In the genomic region with DNA sequence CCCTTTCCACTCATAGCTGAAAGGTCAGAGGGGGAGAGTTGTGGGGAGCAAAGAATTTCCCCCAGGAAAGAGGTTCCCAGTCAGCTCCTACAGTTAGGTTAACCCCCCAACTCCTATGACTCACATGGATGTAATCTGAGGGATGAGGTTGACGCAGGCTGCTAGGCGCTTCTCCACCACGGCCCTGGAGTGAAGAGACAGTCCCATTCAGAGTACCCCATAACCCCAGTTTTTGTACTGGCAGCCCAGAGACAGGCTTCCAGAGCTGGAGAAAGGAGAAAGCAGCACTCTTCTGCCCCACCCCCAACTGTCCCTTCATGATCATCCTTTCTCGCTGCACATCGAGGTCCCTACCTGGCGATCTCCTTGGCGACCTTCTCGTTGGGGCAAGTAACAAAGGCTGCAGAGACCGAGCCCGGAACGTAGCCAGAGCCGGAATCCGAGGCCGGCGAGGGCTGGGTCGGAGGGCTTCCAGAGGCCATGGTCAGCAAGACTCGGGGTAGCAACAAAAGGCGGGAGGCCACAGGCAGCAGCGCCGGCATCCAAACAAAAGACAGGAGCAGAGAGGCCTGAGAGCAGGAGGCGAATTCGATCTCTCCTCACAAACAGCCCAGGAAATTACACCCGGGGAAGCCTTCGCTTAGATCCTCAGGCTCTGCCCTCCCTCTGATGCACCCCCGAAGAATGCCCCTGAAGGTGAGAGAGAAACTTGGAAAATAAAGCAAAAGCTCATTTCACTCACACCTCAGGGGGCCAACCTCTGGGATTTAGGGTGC, we compare ENCODE assay signal across 6 cellular contexts. TPM values are rescaled to one million over a fixed set of nuclear protein-coding genes. Genes with fewer than 3 reads are reported as not detected.
DNase-seq lines count a peak whose midpoint lies in the region; ATAC-seq and TF ChIP-seq lines count a peak whose summit lies in the region.

No MANE protein-coding gene starts in this region.

- DNase-seq in DMS53 (lab: John Stamatoyannopoulos, UW) (peak; percentile 68), DMS53 treated with DMSO at 0.1 percent for 48 hours (lab: John Stamatoyannopoulos, UW; ENCODE audit: unreplicated experiment) (no peak), adrenal gland (peak; percentile 48 to 73 (median 64)), mucosa of descending colon (peak; percentile 45 to 64 (median 60)), NCI-H1930 (lab: John Stamatoyannopoulos, UW) (no peak)
- DNase-seq in central memory CD4-positive, alpha-beta T cell: no peak

- WGBS in adrenal gland, 4 donors: 1 to 2% (median 1%) methylated on average over 13 to 25 of the region's 25 CpGs

- H3K36me3 ChIP-seq in adrenal gland (replicated peaks in 1 of 2) (peaks cover 0 to 41% of the 10 kb centered on the region in 2 donors), mucosa of descending colon (ENCODE audit: low read depth) (peaks cover 5% of the 10 kb centered on the region)

- TF ChIP-seq CTCF in adrenal gland (IDR thresholded peaks at IDR 0.05) (peak in 1 of 6 experiments; percentile 5), mucosa of descending colon (IDR thresholded peaks at IDR 0.05) (no peak)

- H3K4me3 ChIP-seq in adrenal gland (peak overlapping the region; percentile 47 to 83 (median 65)), mucosa of descending colon (peak overlapping the region; percentile 44)

- peak overlapping the region; percentile 70 to 95 (median 90) for H3K27ac ChIP-seq in adrenal gland

- intact Hi-C loops in adrenal gland (cut with DNase I) (loop anchor here in 1 of 2 donors (10.0 kb wide), 1 partner anchor 1683 kb away; a partner anchor contains a TSS), mucosa of descending colon (cut with DNase I, micrococcal nuclease) (no loop called here)

- H3K27me3 ChIP-seq in adrenal gland: no peaks in the 10 kb centered on the region

- ATAC-seq in mucosa of descending colon: no peak

- no peaks in the 10 kb centered on the region for H3K9me3 ChIP-seq in adrenal gland (replicated peaks in 1 of 3)
- no peaks in the 10 kb centered on the region for H3K9me3 ChIP-seq in mucosa of descending colon

- TF ChIP-seq POLR2A in adrenal gland (IDR thresholded peaks at IDR 0.05): peak in 1 of 2 donors; percentile 35

- H3K4me1 ChIP-seq in adrenal gland (replicated peaks in 1 of 2): peaks cover 26 to 50% of the 10 kb centered on the region in 2 donors
- peaks cover 27% of the 10 kb centered on the region for H3K4me1 ChIP-seq in mucosa of descending colon (ENCODE audit: low read depth)

RNA-seq across cellular contexts. Expression of a gene that starts 0.6 kb away (rescaled TPM):
- total RNA-seq in adrenal gland: 100 to 1,000 TPM; 267 to 437 (median 306) TPM
- 100 to 1,000 TPM; 212 to 370 (median 213) TPM for polyA plus RNA-seq in adrenal gland
- 100 to 1,000 TPM; 146 to 163 (median 151) TPM for total RNA-seq in mucosa of descending colon

RNA-seq across cellular contexts. Expression of a gene that starts 2.5 kb away (rescaled TPM):
- total RNA-seq in adrenal gland: 10 to 100 TPM in 4 of 8 donors, 1 to 10 TPM in 4; 3.6 to 23.9 (median 10.3) TPM
- polyA plus RNA-seq in adrenal gland: 10 to 100 TPM in 1 of 3 donors, 1 to 10 TPM in 2; 5.0 to 73.5 (median 8.3) TPM
- 10 to 100 TPM in 1 of 3 donors, 1 to 10 TPM in 2; 8.1 to 39.8 (median 8.8) TPM for total RNA-seq in mucosa of descending colon

RNA-seq across cellular contexts. Expression of a gene that starts 6.5 kb away (rescaled TPM):
- total RNA-seq in adrenal gland (100 to 1,000 TPM in 1 of 8 donors, 10 to 100 TPM in 7; 50.5 to 102 (median 66.6) TPM), mucosa of descending colon (10 to 100 TPM; 29.9 to 96.5 (median 38.1) TPM)
- polyA plus RNA-seq in adrenal gland: 100 to 1,000 TPM in 2 of 3 donors, 10 to 100 TPM in 1; 36.6 to 410 (median 298) TPM

RNA-seq across cellular contexts. Expression of a gene that starts 25.7 kb away (rescaled TPM):
- 1 to 10 TPM in 6 of 8 donors, under 1 TPM in 1, not detected in 1; 0.60 to 3.3 (median 1.6) TPM for total RNA-seq in adrenal gland
- polyA plus RNA-seq in adrenal gland: 1 to 10 TPM in 1 of 3 donors, under 1 TPM in 2; 0.74 to 1.4 (median 0.88) TPM
- total RNA-seq in mucosa of descending colon: 10 to 100 TPM in 1 of 3 donors, 1 to 10 TPM in 2; 3.5 to 21.1 (median 6.3) TPM

RNA-seq across cellular contexts. Expression of a gene that starts 37.1 kb away (rescaled TPM):
- total RNA-seq in adrenal gland (10 to 100 TPM in 1 of 8 donors, 1 to 10 TPM in 7; 2.3 to 10.3 (median 6.7) TPM), mucosa of descending colon (1 to 10 TPM; 4.3 to 5.8 (median 4.5) TPM)
- 10 to 100 TPM in 1 of 3 donors, 1 to 10 TPM in 2; 3.8 to 11.2 (median 4.2) TPM for polyA plus RNA-seq in adrenal gland

Comparison
In these comparisons a context has a peak if more than half of its experiments do, and no peak if none do; other contexts are left out.
1. DNase-seq: peak in DMS53 (single experiment), adrenal gland (7 of 7) and mucosa of descending colon (3 of 3); none in DMS53 treated with DMSO at 0.1 percent for 48 hours (single experiment), central memory CD4-positive, alpha-beta T cell (single experiment) and NCI-H1930 (0 of 2).